In the genomic region with DNA sequence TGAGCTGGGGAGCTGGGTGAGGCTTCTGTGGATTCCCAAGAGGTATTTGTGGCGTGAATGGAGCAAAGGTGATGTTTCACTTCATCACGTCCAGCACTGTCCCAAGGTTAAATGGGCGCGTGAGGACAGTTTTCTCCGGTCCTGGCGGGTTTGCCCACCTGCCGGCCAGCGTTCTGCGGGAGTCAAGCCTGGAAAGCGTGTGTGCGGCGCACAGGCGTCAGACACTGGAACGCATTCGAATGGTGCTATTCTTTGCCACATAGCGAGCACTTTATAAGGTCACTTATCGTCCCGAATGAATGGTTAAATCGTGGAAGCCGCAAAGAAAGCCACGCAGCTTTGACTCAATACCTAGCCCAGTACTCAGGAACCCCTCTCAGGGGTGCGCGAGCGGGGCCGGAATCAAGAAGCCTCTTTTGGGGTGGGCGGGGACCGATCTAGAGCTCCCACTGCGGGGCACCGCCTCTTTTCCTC, we compare ENCODE assay signal across 7 cellular contexts. TPM values are rescaled to one million over a fixed set of nuclear protein-coding genes. Genes with fewer than 3 reads are reported as not detected.
A peak's percentile ranks its signal among the peaks of the same experiment; 100 is the strongest.
DNase-seq lines count a peak whose midpoint lies in the region; ATAC-seq and TF ChIP-seq lines count a peak whose summit lies in the region.

No MANE protein-coding gene starts in this region.

- no peak for ATAC-seq in activated B cell treated with CpG ODN at 0.5 μM for 24 hours (ENCODE audit: low read depth)

- H3K36me3 Mint-ChIP-seq in activated B cell treated with CpG ODN at 0.5 μM for 24 hours (ENCODE audit: low read depth): peaks cover 26% of the 10 kb centered on the region

- H3K9me3 Mint-ChIP-seq in activated B cell treated with CpG ODN at 0.5 μM for 24 hours: no peaks in the 10 kb centered on the region

- peaks cover 28% of the 10 kb centered on the region for H3K4me1 Mint-ChIP-seq in activated B cell treated with CpG ODN at 0.5 μM for 24 hours

- intact Hi-C loops in activated B cell treated with CpG ODN at 0.5 μM for 24 hours (cut with micrococcal nuclease): loop anchor here (1.0 to 5.0 kb wide), 6 partner anchors 72 to 433 kb away; partner anchors contain the start of genes MYO1D and ZNF207

- CTCF ChIA-PET in activated B cell treated with CpG ODN at 0.5 μM for 24 hours (lab: Charles Lee): interaction anchor here (0.7 to 3.6 kb wide), 11 partner anchors 8 to 340 kb away, joined by 3 to 21 read pairs (median 4); no protein-coding TSS in a partner anchor

- H3K27ac Mint-ChIP-seq in activated B cell treated with CpG ODN at 0.5 μM for 24 hours: no peak overlapping the region

- DNase-seq in HFF-Myc (ENCODE audit: extremely low read depth, low read depth): no peak
- no peak for DNase-seq in activated B cell treated with CpG ODN at 0.5 μM for 24 hours
- no peak for DNase-seq in substantia nigra (lab: John Stamatoyannopoulos, UW)
- no peak for DNase-seq in OCI-M1 (lab: John Stamatoyannopoulos, UW)
- no peak for DNase-seq in NCI-H1694 (lab: John Stamatoyannopoulos, UW)
- no peak for DNase-seq in putamen (ENCODE audit: low spot score)

- TF ChIP-seq CTCF in HFF-Myc (IDR thresholded peaks at IDR 0.05; ENCODE audit: low read depth, low read length, missing control alignments) (no peak), activated B cell treated with CpG ODN at 0.5 μM for 24 hours (IDR thresholded peaks at IDR 0.05) (no peak)

- no peaks in the 10 kb centered on the region for H3K9me3 ChIP-seq in iPS-18c (ENCODE audit: control insufficient read depth, insufficient read depth, low read length)

- POLR2A ChIA-PET in activated B cell treated with CpG ODN at 0.5 μM for 24 hours (lab: Charles Lee): interaction anchor here (0.6 to 2.1 kb wide), 9 partner anchors 18 to 385 kb away, joined by 3 to 18 read pairs (median 8); partner anchors contain the start of genes C17orf75, CDK5R1 and ZNF207

- peak overlapping the region; percentile 89 for H3K4me3 Mint-ChIP-seq in activated B cell treated with CpG ODN at 0.5 μM for 24 hours

- peak overlapping the region; percentile 96 for H3K4me3 ChIP-seq in HFF-Myc (replicated peaks; ENCODE audit: low read depth, low read length)
- H3K4me3 ChIP-seq in iPS-18c (ENCODE audit: insufficient read depth, low read depth, low read length): peak overlapping the region; percentile 22

- H3K27me3 Mint-ChIP-seq in activated B cell treated with CpG ODN at 0.5 μM for 24 hours: no peaks in the 10 kb centered on the region

- H3K27ac ChIP-seq in substantia nigra (ENCODE audit: low read depth, low read length, poor library complexity, severe bottlenecking): peak overlapping the region; percentile 64

RNA-seq across cellular contexts. Expression of gene PSMD11, which starts 0.4 kb away (rescaled TPM):
- total RNA-seq in activated B cell treated with CpG ODN at 0.5 μM for 24 hours: 115 and 117 TPM in 2 replicates

RNA-seq across cellular contexts. Expression of gene CDK5R1, which starts 42.9 kb away (rescaled TPM):
- total RNA-seq in activated B cell treated with CpG ODN at 0.5 μM for 24 hours: 9.3 and 9.6 TPM in 2 replicates
